Comparison of ENCODE assay signal across 16 cellular contexts in genomic region chr5:45847877-45848276, GRCh38.
DNase-seq lines count a peak whose midpoint lies in the region; ATAC-seq and TF ChIP-seq lines count a peak whose summit lies in the region.
"Had no signal": no experiment of that assay in that cellular context is flagged by ENCODE, and none has a peak within 500 bp of the region (broad histone marks: within the 10 kb centered on the region; RNA-seq: fewer than 3 reads in every experiment).

No MANE protein-coding gene starts in this region.

- 0 out of 2 replicates have a peak, but pooled peaks cover 4% of the 10 kb centered on the region for H3K4me1 ChIP-seq in HUES48 (ENCODE audit: control insufficient read depth, insufficient read depth, low read length)
- H3K4me1 ChIP-seq in iPS DF 6.9 (ENCODE audit: control insufficient read depth, insufficient read depth, low read length), result peaks cover 2% of the 10 kb centered on the region; the same call in 1 of the 2 replicates
- no peaks in the 10 kb centered on the region for H3K4me1 ChIP-seq in psoas muscle
- H3K4me1 ChIP-seq: BLaER1, HAP-1 had no signal

- no peaks in the 10 kb centered on the region for H3K36me3 ChIP-seq in HUES48 (ENCODE audit: control insufficient read depth, insufficient read depth, low read length)
- no peaks in the 10 kb centered on the region for H3K36me3 ChIP-seq in WERI-Rb-1
- no peaks in the 10 kb centered on the region for H3K36me3 ChIP-seq in iPS DF 6.9 (ENCODE audit: control insufficient read depth, insufficient read depth, low read length)
- no peaks in the 10 kb centered on the region for H3K36me3 ChIP-seq in psoas muscle (ENCODE audit: insufficient read depth in 1 of 2, low read depth in 1 of 2)
- H3K36me3 ChIP-seq: BLaER1, HAP-1 had no signal

- no peaks in the 10 kb centered on the region for H3K27me3 ChIP-seq in HUES48 (ENCODE audit: control insufficient read depth, insufficient read depth, low read length)
- no peaks in the 10 kb centered on the region for H3K27me3 ChIP-seq in WERI-Rb-1 (ENCODE audit: insufficient read depth, low read depth, severe bottlenecking)
- no peaks in the 10 kb centered on the region for H3K27me3 ChIP-seq in iPS DF 6.9 (ENCODE audit: control insufficient read depth, insufficient read depth, low read length)
- H3K27me3 ChIP-seq in psoas muscle (ENCODE audit: insufficient read depth in 3 of 3, low read length in 2 of 3), result no peaks in the 10 kb centered on the region
- H3K27me3 ChIP-seq: BLaER1 had no signal

- intact Hi-C loops in psoas muscle (cut with DNase I), result no loop called here

- H3K9me3 ChIP-seq in HUES48 (ENCODE audit: control insufficient read depth, insufficient read depth, low read length), result peaks cover 62% of the 10 kb centered on the region
- H3K9me3 ChIP-seq in WERI-Rb-1 (ENCODE audit: severe bottlenecking), result no peaks in the 10 kb centered on the region
- H3K9me3 ChIP-seq in iPS DF 6.9 (ENCODE audit: control insufficient read depth, insufficient read depth, low read length), result no peaks in the 10 kb centered on the region
- peaks cover 3% of the 10 kb centered on the region for H3K9me3 ChIP-seq in psoas muscle
- H3K9me3 ChIP-seq: BLaER1, HAP-1 had no signal

- WGBS in iPS DF 6.9 (ENCODE audit: insufficient coverage, insufficient read length), result no CpG with 5 or more reads among the region's 3 CpGs
- WGBS in psoas muscle, 3 donors, result 35 to 62% (median 57%) methylated on average over 3 of the region's 3 CpGs

- H3K4me3 ChIP-seq in HUES48 (ENCODE audit: low read depth, low read length), result no peak overlapping the region
- no peak overlapping the region for H3K4me3 ChIP-seq in WERI-Rb-1 (ENCODE audit: low read depth, low read length)
- no peak overlapping the region for H3K4me3 ChIP-seq in iPS DF 6.9 (ENCODE audit: low read length)
- H3K4me3 ChIP-seq in psoas muscle, result no peak overlapping the region
- H3K4me3 ChIP-seq: BLaER1, HAP-1 had no signal

- peak overlapping the region; percentile 61 for H3K27ac ChIP-seq in HUES48 (ENCODE audit: low read depth, low read length)
- no peak overlapping the region for H3K27ac ChIP-seq in WERI-Rb-1
- no peak overlapping the region for H3K27ac ChIP-seq in iPS DF 6.9 (ENCODE audit: low read length)
- no peak overlapping the region for H3K27ac ChIP-seq in psoas muscle
- H3K27ac ChIP-seq: BLaER1 had no signal

- no peak overlapping the region for H3K9ac ChIP-seq in HUES48 (ENCODE audit: low read depth, low read length)
- H3K9ac ChIP-seq: BLaER1, SK-N-SH had no signal

- TF ChIP-seq CTCF in WERI-Rb-1 (IDR thresholded peaks at IDR 0.05; ENCODE audit: low read depth, low read length), result no peak
- TF ChIP-seq CTCF in psoas muscle (IDR thresholded peaks at IDR 0.05), result no peak

- ATAC-seq in psoas muscle, result no peak
- ATAC-seq: Right ventricle myocardium inferior had no signal

- DNase-seq in WERI-Rb-1 (peak; percentile 13), iPS DF 6.9 (ENCODE audit: low read depth, low spot score) (peak; percentile 27), A172 (ENCODE audit: low spot score) (no peak), NCI-H1930 (lab: John Stamatoyannopoulos, UW) (no peak), psoas muscle (no peak), NCI-H446 treated with DMSO at 0.1 percent for 48 hours (lab: John Stamatoyannopoulos, UW) (no peak)
- DNase-seq: CD8-positive, alpha-beta memory T cell; NCI-H1417; NCI-H2081; NCI-H2227 treated with DMSO at 0.1 percent for 48 hours; NCI-H526 treated with DMSO at 0.1 percent for 48 hours; SK-N-SH had no signal

Comparison
In these comparisons a context has a peak if more than half of its experiments do, and no peak if none do; other contexts are left out.
1. DNase-seq: peak in WERI-Rb-1 (single experiment) and iPS DF 6.9 (single experiment); none in A172 (single experiment), NCI-H1930 (0 of 2), psoas muscle (0 of 2) and NCI-H446 treated with DMSO at 0.1 percent for 48 hours (single experiment).